8 cellular contexts compared by ENCODE assay signal in the genomic region with DNA sequence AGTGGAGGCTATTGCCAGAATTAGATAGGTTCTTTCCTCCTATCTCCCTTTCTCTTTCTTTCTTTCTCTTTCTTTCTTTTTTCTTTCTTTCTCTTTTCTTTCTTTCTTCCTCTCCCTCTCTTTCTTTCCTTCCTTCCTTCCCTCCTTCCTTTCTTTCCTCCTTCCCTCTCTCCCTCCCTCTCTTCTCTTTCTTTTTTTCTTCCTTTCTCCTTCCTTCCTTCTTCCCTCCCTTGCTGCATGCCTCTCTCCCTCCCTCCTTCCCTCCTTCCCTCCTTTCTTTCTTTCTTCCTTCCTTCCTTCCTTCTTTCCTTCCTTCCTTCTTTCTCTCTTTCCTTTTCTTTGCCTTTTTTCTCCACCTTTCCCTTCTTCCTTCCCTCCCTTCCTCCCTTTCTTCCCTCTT. TPM values are rescaled to one million over a fixed set of nuclear protein-coding genes. Genes with fewer than 3 reads are reported as not detected.
"Had no signal": no experiment of that assay in that cellular context is flagged by ENCODE, and none has a peak within 500 bp of the region (broad histone marks: within the 10 kb centered on the region; RNA-seq: fewer than 3 reads in every experiment).

No MANE protein-coding gene starts in this region.

- H3K9me3 ChIP-seq: HAP-1 had no signal

- H3K4me1 ChIP-seq: HAP-1 had no signal

- H3K36me3 ChIP-seq: HAP-1 had no signal

- DNase-seq: GOT3, H7, IMR-90, KG1 had no signal

- FAIRE-seq: HTR-8/SVneo, K562 had no signal

- H3K4me3 ChIP-seq: HAP-1, K562 had no signal

RNA-seq across cellular contexts. Expression of a gene that starts 16.4 kb away (rescaled TPM):
- total RNA-seq: HT-29, IMR-90 had no signal
